Comparison of ENCODE assay signal across 8 cellular contexts in genomic region chr13:24968416-24968815, GRCh38.
DNase-seq lines count a peak whose midpoint lies in the region; ATAC-seq, FAIRE-seq and TF ChIP-seq lines count a peak whose summit lies in the region.
"Not testable (repeated sequence)": the region's sequence is repeated elsewhere in the genome, so short reads cannot be mapped to it uniquely, and the experiment has no call there.

No MANE protein-coding gene starts in this region.

- H3K4me1 ChIP-seq in CD8-positive, alpha-beta T cell (ENCODE audit: insufficient read depth, low read length); HAP-1; RWPE2 (ENCODE audit: insufficient read depth, poor library complexity, severe bottlenecking); GM12878 (ENCODE audit: control insufficient read depth, insufficient read depth, low read length); pancreas; tibial artery: not testable (repeated sequence)

- H3K27ac Mint-ChIP-seq in CD8-positive, alpha-beta T cell: not testable (repeated sequence)

- not testable (repeated sequence) for H3K27ac ChIP-seq in CD8-positive, alpha-beta T cell (ENCODE audit: low read depth, low read length); RWPE2 (ENCODE audit: poor library complexity, severe bottlenecking); pancreas
- H3K27ac ChIP-seq in GM12878 (ENCODE audit: control insufficient read depth, insufficient read depth) (0 out of 2 replicates have a peak overlapping the region, but pooled peaks have one; percentile 6), tibial artery (peak overlapping the region in 1 of 2 donors; percentile 35)

- not testable (repeated sequence) for FAIRE-seq in GM12878 (lab: Jason Lieb, UNC); pancreas (lab: Jason Lieb, UNC)

- not testable (repeated sequence) for H3K4me3 Mint-ChIP-seq in CD8-positive, alpha-beta T cell

- not testable (repeated sequence) for H4K20me1 ChIP-seq in GM12878 (ENCODE audit: control insufficient read depth, insufficient read depth)

- WGBS in GM12878 (ENCODE audit: insufficient coverage, insufficient replicate concordance, low lambda C conversion rate, missing lambda C conversion rate): 21% methylated on average over 2 of the region's 2 CpGs
- WGBS in pancreas, 2 donors: 38 to 45% methylated on average over 2 of the region's 2 CpGs

- RAD21 ChIA-PET in GM12878 (lab: Charles Lee; ENCODE audit: unreplicated experiment): interaction anchor here (1.0 to 1.5 kb wide), 5 partner anchors 64 to 275 kb away, joined by 3 to 7 read pairs (median 6); no protein-coding TSS in a partner anchor

- in situ Hi-C loops in HAP-1 (cut with MboI; ENCODE audit: low sequenced_read_pairs); GM12878 (cut with MboI): not testable (repeated sequence)

- not testable (repeated sequence) for BruUV-seq in GM12878 (replicated peaks; lab: Mats Ljungman, UMichigan)

- H3K36me3 Mint-ChIP-seq in CD8-positive, alpha-beta T cell: not testable (repeated sequence)

- not testable (repeated sequence) for H3K36me3 ChIP-seq in CD8-positive, alpha-beta T cell (ENCODE audit: insufficient read depth, low read length); HAP-1 (replicated peaks); RWPE2 (ENCODE audit: low read depth); GM12878 (ENCODE audit: control insufficient read depth in 2 of 2, insufficient read depth in 2 of 2, low read length in 1 of 2); pancreas; tibial artery

- H2AFZ ChIP-seq in GM12878 (ENCODE audit: control insufficient read depth, low read depth, low read length): peak overlapping the region; percentile 82

- ATAC-seq in CD8-positive, alpha-beta T cell; RWPE2 (ENCODE audit: low read depth): not testable (repeated sequence)
- peak; percentile 42 for ATAC-seq in GM12878
- peak in 2 of 4 donors; percentile 45 to 47 for ATAC-seq in pancreas

- not testable (repeated sequence) for H3K9me3 Mint-ChIP-seq in CD8-positive, alpha-beta T cell

- H3K27me3 Mint-ChIP-seq in CD8-positive, alpha-beta T cell (ENCODE audit: low read depth): peaks cover 13% of the 10 kb centered on the region

- H3K79me2 ChIP-seq in GM12878 (ENCODE audit: control insufficient read depth, insufficient read depth, low read length): not testable (repeated sequence)

- H3K9ac ChIP-seq in GM12878 (ENCODE audit: control insufficient read depth, insufficient read depth, low read length): not testable (repeated sequence)

- H3K4me2 ChIP-seq in GM12878 (ENCODE audit: control insufficient read depth, insufficient read depth): peak overlapping the region; percentile 64

- peak; percentile 40 for TF ChIP-seq CTCF in CD8-positive, alpha-beta T cell (IDR thresholded peaks at IDR 0.05)
- TF ChIP-seq CTCF in RWPE2 (IDR thresholded peaks at IDR 0.05; ENCODE audit: poor library complexity, severe bottlenecking) (peak; percentile 28), GM12878 (IDR thresholded peaks at IDR 0.05 in 2 of 3, conservative IDR thresholded peaks at IDR 0.05 in 1 of 3; ENCODE audit: control insufficient read depth in 2 of 3, extremely low read depth in 1 of 3, insufficient read depth in 1 of 3, low read depth in 3 of 3, low read length in 3 of 3) (peak; percentile 8 to 42 (median 23); a peak in 3 of 6 replicates), fibroblast of mammary gland (conservative IDR thresholded peaks at IDR 0.05; ENCODE audit: control insufficient read depth, insufficient read depth, low read depth, low read length) (peak; percentile 34), pancreas (IDR thresholded peaks at IDR 0.05) (peak in 1 of 4 donors; percentile 49), tibial artery (IDR thresholded peaks at IDR 0.05) (peak in 1 of 2 experiments; percentile 33)

- H3K9me3 ChIP-seq in CD8-positive, alpha-beta T cell (ENCODE audit: low read length); HAP-1; RWPE2 (ENCODE audit: severe bottlenecking); GM12878 (replicated peaks; ENCODE audit: control insufficient read depth, insufficient read depth, low read length); pancreas; tibial artery: not testable (repeated sequence)

- H3K4me1 Mint-ChIP-seq in CD8-positive, alpha-beta T cell (ENCODE audit: low read depth): not testable (repeated sequence)

- POLR2A ChIA-PET in CD8-positive, alpha-beta T cell (lab: Charles Lee); GM12878 (lab: Charles Lee): not testable (repeated sequence)

- CTCF ChIA-PET in CD8-positive, alpha-beta T cell (lab: Charles Lee): not testable (repeated sequence)
- CTCF ChIA-PET in GM12878 (lab: Yijun Ruan, JAX): interaction anchor here (0.8 to 2.6 kb wide), 15 partner anchors 27 to 389 kb away, joined by 3 to 16 read pairs (median 4); no protein-coding TSS in a partner anchor

- DNase-seq in CD8-positive, alpha-beta T cell; RWPE2 (ENCODE audit: low spot score); GM12878 (ENCODE audit: low read depth, low spot score); fibroblast of mammary gland (ENCODE audit: low read depth); tibial artery: not testable (repeated sequence)
- DNase-seq in HAP-1 (ENCODE audit: low spot score in 2 of 2) (peak in 1 of 2 experiments; percentile 58), left kidney (ENCODE audit: low read depth, low spot score) (peak; percentile 62), pancreas (peak in 1 of 6 donors; percentile 30)

- not testable (repeated sequence) for H3K4me3 ChIP-seq in CD8-positive, alpha-beta T cell (ENCODE audit: low read depth, low read length); GM12878
- H3K4me3 ChIP-seq in HAP-1: peak overlapping the region; percentile 30
- peak overlapping the region; percentile 10 for H3K4me3 ChIP-seq in RWPE2 (ENCODE audit: severe bottlenecking)
- H3K4me3 ChIP-seq in fibroblast of mammary gland (ENCODE audit: control insufficient read depth, low read depth, low read length): peak overlapping the region; percentile 51
- peak overlapping the region in 3 of 4 donors; percentile 18 to 40 (median 32) for H3K4me3 ChIP-seq in pancreas
- H3K4me3 ChIP-seq in tibial artery: peak overlapping the region; percentile 41 to 45

- H3K27me3 ChIP-seq in CD8-positive, alpha-beta T cell (ENCODE audit: insufficient read depth, low read length); HAP-1 (ENCODE audit: low read depth); RWPE2 (ENCODE audit: insufficient read depth, poor library complexity, severe bottlenecking); GM12878 (replicated peaks in 1 of 2; ENCODE audit: control insufficient read depth in 2 of 2, insufficient read depth in 2 of 2, low read length in 1 of 2); pancreas; tibial artery: not testable (repeated sequence)

- TF ChIP-seq RAD21 in GM12878 (IDR thresholded peaks at IDR 0.05; ENCODE audit: insufficient read depth, low read depth, low read length): not testable (repeated sequence)

- SMC1A ChIA-PET in GM12878 (lab: Charles Lee; ENCODE audit: uncharacterized antibody, unreplicated experiment): interaction anchor here (0.7 to 2.0 kb wide), 5 partner anchors 63 to 275 kb away, joined by 3 to 14 read pairs (median 5); no protein-coding TSS in a partner anchor

- intact Hi-C loops in CD8-positive, alpha-beta T cell (cut with DNase I, micrococcal nuclease): loop anchor here (5.0 to 10.0 kb wide), 3 partner anchors 104 to 286 kb away; partner anchors contain the start of gene ATP12A (in 1 of the 2)
- intact Hi-C loops in GM12878 (cut with micrococcal nuclease; ENCODE audit: unreplicated experiment): loop anchor here (1.0 to 2.0 kb wide), 3 partner anchors 46 to 274 kb away; a partner anchor contains a TSS
- intact Hi-C loops in pancreas (cut with DNase I); tibial artery (cut with DNase I; ENCODE audit: low total_unique reads): not testable (repeated sequence)

- not testable (repeated sequence) for TF ChIP-seq EP300 in GM12878 (IDR thresholded peaks at IDR 0.05; ENCODE audit: borderline replicate concordance in 1 of 2, control insufficient read depth in 1 of 2, low read depth in 2 of 2, low read length in 2 of 2)

- not testable (repeated sequence) for TF ChIP-seq POLR2A in GM12878 (IDR thresholded peaks at IDR 0.05; ENCODE audit: low read depth, low read length)

TF ChIP-seq in GM12878, 131 proteins besides CTCF, POLR2A, EP300 and RAD21:
- 0 out of 2 replicates have a peak, but pooled peaks have one; percentile 10 for TF ChIP-seq SMC3 (IDR thresholded peaks at IDR 0.05; ENCODE audit: borderline replicate concordance, low read length)
- 0 out of 2 replicates have a peak, but pooled peaks have one; percentile 8 for TF ChIP-seq RUNX3 (IDR thresholded peaks at IDR 0.05; ENCODE audit: low read length)
